Comparison of ENCODE assay signal across 1 cellular context in the genomic region with DNA sequence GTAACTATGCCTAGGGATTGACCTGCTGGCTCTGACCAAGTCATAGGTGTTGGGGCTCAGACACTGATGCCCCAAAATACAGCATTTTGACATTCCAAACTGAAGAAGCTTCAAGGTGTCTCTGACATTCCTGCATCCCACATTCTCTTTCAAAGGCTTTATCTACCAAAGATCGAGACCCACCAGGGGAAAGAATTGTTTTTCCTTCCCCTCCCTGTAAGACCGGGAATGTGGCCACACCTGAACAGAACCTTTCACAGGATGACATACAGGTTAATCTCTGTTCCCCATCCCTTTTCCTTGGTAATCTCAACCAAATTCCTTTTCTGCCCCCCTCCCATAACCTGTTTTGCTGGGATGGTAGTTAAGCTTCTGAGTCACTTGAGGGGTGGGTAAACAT.
TF ChIP-seq lines count a peak whose summit lies in the region.

No MANE protein-coding gene starts in this region.

TF ChIP-seq in GM23338, 12 proteins besides CTCF, POLR2A, EP300 and RAD21 (continued from another document):
- TF ChIP-seq, protein P1, sequence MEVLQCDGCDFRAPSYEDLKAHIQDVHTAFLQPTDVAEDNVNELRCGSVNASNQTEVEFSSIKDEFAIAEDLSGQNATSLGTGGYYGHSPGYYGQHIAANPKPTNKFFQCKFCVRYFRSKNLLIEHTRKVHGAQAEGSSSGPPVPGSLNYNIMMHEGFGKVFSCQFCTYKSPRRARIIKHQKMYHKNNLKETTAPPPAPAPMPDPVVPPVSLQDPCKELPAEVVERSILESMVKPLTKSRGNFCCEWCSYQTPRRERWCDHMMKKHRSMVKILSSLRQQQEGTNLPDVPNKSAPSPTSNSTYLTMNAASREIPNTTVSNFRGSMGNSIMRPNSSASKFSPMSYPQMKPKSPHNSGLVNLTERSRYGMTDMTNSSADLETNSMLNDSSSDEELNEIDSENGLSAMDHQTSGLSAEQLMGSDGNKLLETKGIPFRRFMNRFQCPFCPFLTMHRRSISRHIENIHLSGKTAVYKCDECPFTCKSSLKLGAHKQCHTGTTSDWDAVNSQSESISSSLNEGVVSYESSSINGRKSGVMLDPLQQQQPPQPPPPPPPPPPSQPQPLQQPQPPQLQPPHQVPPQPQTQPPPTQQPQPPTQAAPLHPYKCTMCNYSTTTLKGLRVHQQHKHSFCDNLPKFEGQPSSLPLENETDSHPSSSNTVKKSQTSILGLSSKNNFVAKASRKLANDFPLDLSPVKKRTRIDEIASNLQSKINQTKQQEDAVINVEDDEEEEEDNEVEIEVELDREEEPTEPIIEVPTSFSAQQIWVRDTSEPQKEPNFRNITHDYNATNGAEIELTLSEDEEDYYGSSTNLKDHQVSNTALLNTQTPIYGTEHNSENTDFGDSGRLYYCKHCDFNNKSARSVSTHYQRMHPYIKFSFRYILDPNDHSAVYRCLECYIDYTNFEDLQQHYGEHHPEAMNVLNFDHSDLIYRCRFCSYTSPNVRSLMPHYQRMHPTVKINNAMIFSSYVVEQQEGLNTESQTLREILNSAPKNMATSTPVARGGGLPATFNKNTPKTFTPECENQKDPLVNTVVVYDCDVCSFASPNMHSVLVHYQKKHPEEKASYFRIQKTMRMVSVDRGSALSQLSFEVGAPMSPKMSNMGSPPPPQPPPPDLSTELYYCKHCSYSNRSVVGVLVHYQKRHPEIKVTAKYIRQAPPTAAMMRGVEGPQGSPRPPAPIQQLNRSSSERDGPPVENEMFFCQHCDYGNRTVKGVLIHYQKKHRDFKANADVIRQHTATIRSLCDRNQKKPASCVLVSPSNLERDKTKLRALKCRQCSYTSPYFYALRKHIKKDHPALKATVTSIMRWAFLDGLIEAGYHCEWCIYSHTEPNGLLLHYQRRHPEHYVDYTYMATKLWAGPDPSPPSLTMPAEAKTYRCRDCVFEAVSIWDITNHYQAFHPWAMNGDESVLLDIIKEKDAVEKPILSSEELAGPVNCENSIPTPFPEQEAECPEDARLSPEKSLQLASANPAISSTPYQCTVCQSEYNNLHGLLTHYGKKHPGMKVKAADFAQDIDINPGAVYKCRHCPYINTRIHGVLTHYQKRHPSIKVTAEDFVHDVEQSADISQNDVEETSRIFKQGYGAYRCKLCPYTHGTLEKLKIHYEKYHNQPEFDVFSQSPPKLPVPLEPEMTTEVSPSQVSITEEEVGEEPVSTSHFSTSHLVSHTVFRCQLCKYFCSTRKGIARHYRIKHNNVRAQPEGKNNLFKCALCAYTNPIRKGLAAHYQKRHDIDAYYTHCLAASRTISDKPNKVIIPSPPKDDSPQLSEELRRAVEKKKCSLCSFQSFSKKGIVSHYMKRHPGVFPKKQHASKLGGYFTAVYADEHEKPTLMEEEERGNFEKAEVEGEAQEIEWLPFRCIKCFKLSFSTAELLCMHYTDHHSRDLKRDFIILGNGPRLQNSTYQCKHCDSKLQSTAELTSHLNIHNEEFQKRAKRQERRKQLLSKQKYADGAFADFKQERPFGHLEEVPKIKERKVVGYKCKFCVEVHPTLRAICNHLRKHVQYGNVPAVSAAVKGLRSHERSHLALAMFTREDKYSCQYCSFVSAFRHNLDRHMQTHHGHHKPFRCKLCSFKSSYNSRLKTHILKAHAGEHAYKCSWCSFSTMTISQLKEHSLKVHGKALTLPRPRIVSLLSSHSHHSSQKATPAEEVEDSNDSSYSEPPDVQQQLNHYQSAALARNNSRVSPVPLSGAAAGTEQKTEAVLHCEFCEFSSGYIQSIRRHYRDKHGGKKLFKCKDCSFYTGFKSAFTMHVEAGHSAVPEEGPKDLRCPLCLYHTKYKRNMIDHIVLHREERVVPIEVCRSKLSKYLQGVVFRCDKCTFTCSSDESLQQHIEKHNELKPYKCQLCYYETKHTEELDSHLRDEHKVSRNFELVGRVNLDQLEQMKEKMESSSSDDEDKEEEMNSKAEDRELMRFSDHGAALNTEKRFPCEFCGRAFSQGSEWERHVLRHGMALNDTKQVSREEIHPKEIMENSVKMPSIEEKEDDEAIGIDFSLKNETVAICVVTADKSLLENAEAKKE (CRISPR knock-in tag; IDR thresholded peaks at IDR 0.05), result no peak
- no peak for TF ChIP-seq JUNB (IDR thresholded peaks at IDR 0.05; ENCODE audit: unreplicated experiment)
- TF ChIP-seq STAT1 (IDR thresholded peaks at IDR 0.05; ENCODE audit: unreplicated experiment), result no peak
- no peak for TF ChIP-seq ETS1 (IDR thresholded peaks at IDR 0.05)
- TF ChIP-seq EZH2 (IDR thresholded peaks at IDR 0.05; ENCODE audit: low read depth, unreplicated experiment), result no peak
- no peak for TF ChIP-seq EZH2phosphoT487 (IDR thresholded peaks at IDR 0.05; ENCODE audit: unreplicated experiment)
